In the genomic region with DNA sequence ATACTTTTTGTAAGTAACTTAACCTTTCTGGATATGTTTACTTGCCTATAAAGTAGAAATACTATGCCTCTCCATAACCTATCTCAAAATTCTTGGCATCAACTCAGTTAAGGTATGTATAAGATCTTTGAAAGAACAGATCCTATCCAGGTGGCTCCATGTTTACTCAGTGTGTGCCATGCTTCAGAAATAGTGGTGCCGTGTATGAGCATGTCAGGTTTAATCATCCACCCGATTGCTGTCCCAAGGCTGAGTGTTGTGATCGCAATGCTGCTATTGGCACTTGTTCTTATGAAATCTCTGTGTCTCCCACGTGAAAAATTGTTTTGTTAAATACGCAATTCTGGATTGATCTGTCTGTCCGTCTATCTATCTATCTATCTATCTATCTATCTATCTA, we compare ENCODE assay signal across 24 cellular contexts.
"Had no signal": no experiment of that assay in that cellular context is flagged by ENCODE, and none has a peak within 500 bp of the region (broad histone marks: within the 10 kb centered on the region; RNA-seq: fewer than 3 reads in every experiment).

No MANE protein-coding gene starts in this region.

- ATAC-seq: activated T-helper 17 cell treated with anti-CD3 and anti-CD28 coated beads, Interleukin-2, amount 50 U/mL, for 72 hours; Right ventricle myocardium inferior had no signal

- H3K27me3 ChIP-seq: MG63 had no signal

- FAIRE-seq: RCC 7860 had no signal

- H3K9ac ChIP-seq: KMS-11 had no signal

- H3K27ac ChIP-seq: KMS-11, SK-N-MC, VCaP had no signal

- H3K4me2 ChIP-seq: KMS-11 had no signal

- H3K36me3 ChIP-seq: MG63 had no signal

- DNase-seq: activated CD4-positive, alpha-beta memory T cell treated with anti-CD3 and anti-CD28 coated beads for 36 hours; activated CD4-positive, alpha-beta T cell treated with anti-CD3 and anti-CD28 coated beads, Interleukin-2, amount 10 ng/mL, durations not matched to agents 7 days and 5 days; activated CD4-positive, CD25-positive, alpha-beta regulatory T cell; activated CD8-positive, alpha-beta memory T cell treated with anti-CD3 and anti-CD28 coated beads for 24 hours; activated gamma-delta T cell; activated naive CD4-positive, alpha-beta T cell treated with anti-CD3 and anti-CD28 coated beads for 36 hours; activated T-cell treated with anti-CD3 and anti-CD28 coated beads for 4 hours; activated T-cell treated with anti-CD3 and anti-CD28 coated beads, Interleukin-2, amount 50 U/mL, for 48 hours; amygdala; MG63; MV-4-11; NCI-H1105; NCI-H1436; NCI-H187; NCI-H2081; NCI-H510A treated with DMSO at 0.1 percent for 48 hours; NCI-H69; T-helper 1 cell had no signal

- H3K4me3 ChIP-seq: MG63, SK-N-MC had no signal
